In the genomic region with DNA sequence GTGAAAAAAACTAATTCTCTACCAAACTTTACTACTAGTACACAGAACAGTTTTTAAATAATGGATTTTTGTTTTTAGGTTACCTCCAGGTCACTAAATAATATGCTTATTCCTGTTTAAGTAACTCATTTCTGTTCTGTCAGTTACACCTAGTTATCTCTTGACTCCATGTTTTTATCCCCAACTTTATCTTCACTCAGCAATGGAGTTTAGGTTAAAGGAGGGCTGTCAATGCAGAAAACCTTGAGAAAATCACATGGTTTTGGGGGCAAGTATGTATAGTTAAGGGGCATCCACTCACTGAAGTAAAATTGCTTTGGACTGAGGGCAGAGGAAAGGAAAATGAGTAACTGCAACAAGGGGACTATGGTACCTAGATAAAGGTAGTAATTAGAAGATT, we compare ENCODE assay signal across 17 cellular contexts.
DNase-seq lines count a peak whose midpoint lies in the region; ATAC-seq, FAIRE-seq and TF ChIP-seq lines count a peak whose summit lies in the region.
"Had no signal": no experiment of that assay in that cellular context is flagged by ENCODE, and none has a peak within 500 bp of the region (broad histone marks: within the 10 kb centered on the region; RNA-seq: fewer than 3 reads in every experiment).

No MANE protein-coding gene starts in this region.

- H3K4me2 ChIP-seq in GM23338 = no peak overlapping the region
- peak overlapping the region; percentile 7; the same call in 1 of the 2 replicates for H3K4me2 ChIP-seq in K562 (ENCODE audit: insufficient read depth, low read length)
- H3K4me2 ChIP-seq in HepG2 (ENCODE audit: low read depth, low read length) = 0 out of 2 replicates have a peak overlapping the region, but pooled peaks have one; percentile 3

- H3K36me3 ChIP-seq in GM23338 (ENCODE audit: insufficient read depth) = no peaks in the 10 kb centered on the region
- H3K36me3 ChIP-seq in K562 (ENCODE audit: control insufficient read depth, insufficient read depth, low read length) = peaks cover 9% of the 10 kb centered on the region; the same call in 1 of the 3 replicates
- no peaks in the 10 kb centered on the region for H3K36me3 ChIP-seq in HepG2 (replicated peaks in 1 of 2; ENCODE audit: control insufficient read depth in 1 of 2, insufficient read depth in 2 of 2, low read length in 2 of 2)
- no peaks in the 10 kb centered on the region for H3K36me3 ChIP-seq in small intestine (ENCODE audit: control insufficient read depth in 2 of 2, insufficient read depth in 2 of 2, low read length in 2 of 2)
- H3K36me3 ChIP-seq in transverse colon = no peaks in the 10 kb centered on the region
- H3K36me3 ChIP-seq: BE2C, HAP-1 had no signal

- POLR2A ChIA-PET in K562 (lab: Yijun Ruan, JAX) = interaction anchor here (0.9 to 1.1 kb wide), 2 partner anchors 10 to 185 kb away, joined by 3 read pairs; no protein-coding TSS in a partner anchor
- POLR2A ChIA-PET in HepG2 (lab: Yijun Ruan, JAX) = no interaction called here

- H3K4me1 ChIP-seq in GM23338 (ENCODE audit: insufficient read depth) (no peaks in the 10 kb centered on the region), K562 (replicated peaks in 1 of 2; ENCODE audit: control insufficient read depth in 2 of 2, insufficient read depth in 2 of 2, low read length in 2 of 2) (peaks cover 6 to 8% of the 10 kb centered on the region in 2 experiments; a peak in 4 of 5 replicates), HepG2 (ENCODE audit: insufficient read depth, low read length) (peaks cover 40% of the 10 kb centered on the region), small intestine (ENCODE audit: control insufficient read depth in 2 of 2, insufficient read depth in 1 of 2, low read depth in 1 of 2, low read length in 1 of 2) (no peaks in the 10 kb centered on the region), transverse colon (peaks cover 0 to 17% (median 5%) of the 10 kb centered on the region in 4 donors)
- H3K4me1 ChIP-seq: BE2C, Caco-2, HAP-1 had no signal

- no peak overlapping the region for H3K4me3 Mint-ChIP-seq in GM23338

- H3K27ac ChIP-seq in GM23338 (ENCODE audit: low read depth) (peak overlapping the region; percentile 73; the same call in 1 of the 2 replicates), K562 (ENCODE audit: extremely low read depth, low read depth, low read length) (no peak overlapping the region), HepG2 (ENCODE audit: extremely low read length, insufficient read depth, low read length) (no peak overlapping the region), small intestine (ENCODE audit: low read depth in 1 of 2, low read length in 1 of 2) (no peak overlapping the region), transverse colon (no peak overlapping the region)

- peaks cover 9% of the 10 kb centered on the region for H3K27me3 Mint-ChIP-seq in GM23338 (ENCODE audit: insufficient read depth, low read depth, poor library complexity)
- H3K27me3 Mint-ChIP-seq: CD4-positive, CD25-positive, alpha-beta regulatory T cell had no signal

- TF ChIP-seq RAD21 in K562 (CRISPR knock-in tag; conservative IDR thresholded peaks at IDR 0.05 in 1 of 2, IDR thresholded peaks at IDR 0.05 in 1 of 2) (no peak), HepG2 (CRISPR knock-in tag; IDR thresholded peaks at IDR 0.05) (no peak)

- peaks cover 8% of the 10 kb centered on the region; the same call in 1 of the 3 replicates for H3K4me1 Mint-ChIP-seq in GM23338

- intact Hi-C loops in K562 (cut with micrococcal nuclease) = no loop called here
- intact Hi-C loops in HepG2 (cut with micrococcal nuclease; ENCODE audit: unreplicated experiment) = no loop called here
- intact Hi-C loops in transverse colon (cut with DNase I; ENCODE audit: low total_unique reads) = no loop called here
- intact Hi-C loops in lower leg skin (cut with DNase I; ENCODE audit: low total_unique reads) = no loop called here

- TF ChIP-seq CTCF in GM23338 (conservative IDR thresholded peaks at IDR 0.05; ENCODE audit: low read depth in 2 of 2) (no peak), K562 (IDR thresholded peaks at IDR 0.05 in 2 of 3, conservative IDR thresholded peaks at IDR 0.05 in 1 of 3; ENCODE audit: insufficient read depth in 2 of 3, low read depth in 1 of 3, low read length in 3 of 3) (no peak), HepG2 (CRISPR knock-in tag; IDR thresholded peaks at IDR 0.05) (no peak), transverse colon (IDR thresholded peaks at IDR 0.05) (no peak), lower leg skin (IDR thresholded peaks at IDR 0.05) (no peak)

- H3K36me3 Mint-ChIP-seq in GM23338 (ENCODE audit: low read depth) = peaks cover 3% of the 10 kb centered on the region; the same call in 1 of the 3 replicates

- TF ChIP-seq POLR2A in K562 (conservative IDR thresholded peaks at IDR 0.05) (no peak), HepG2 (IDR thresholded peaks at IDR 0.05; ENCODE audit: insufficient read depth in 1 of 2, low read depth in 2 of 2, low read length in 2 of 2) (no peak), transverse colon (IDR thresholded peaks at IDR 0.05) (no peak), lower leg skin (IDR thresholded peaks at IDR 0.05) (no peak)

- DNase-seq in GM23338 (ENCODE audit: low spot score) (no peak), K562 (ENCODE audit: extremely low read depth in 1 of 4, low spot score in 3 of 4) (peak in 1 of 4 experiments; percentile 28), HepG2 (ENCODE audit: low spot score) (no peak), small intestine (peak; percentile 6), transverse colon (no peak), lower leg skin (ENCODE audit: low spot score in 2 of 2) (no peak)
- DNase-seq: ACHN; BE2C; C1 segment of cervical spinal cord; Caco-2; CD4-positive, CD25-positive, alpha-beta regulatory T cell; GDM1 had no signal

- H3K9me1 ChIP-seq in K562 (ENCODE audit: control insufficient read depth, insufficient read depth, low read length) = no peaks in the 10 kb centered on the region

- no peaks in the 10 kb centered on the region for H3F3A ChIP-seq in GM23338 (replicated peaks; ENCODE audit: low read depth)

- peak; percentile 23 for FAIRE-seq in K562 (lab: Jason Lieb, UNC)
- no peak for FAIRE-seq in HepG2 (lab: Jason Lieb, UNC)
- no peak for FAIRE-seq in small intestine (lab: Jason Lieb, UNC)
- FAIRE-seq: A204.1, D721Med, GM12892 had no signal

- no peaks in the 10 kb centered on the region for H3K27me3 ChIP-seq in GM23338 (ENCODE audit: insufficient read depth)
- no peaks in the 10 kb centered on the region for H3K27me3 ChIP-seq in K562 (ENCODE audit: control insufficient read depth in 2 of 2, insufficient read depth in 2 of 2, low read length in 2 of 2)
- H3K27me3 ChIP-seq in HepG2 (ENCODE audit: control insufficient read depth in 1 of 2, insufficient read depth in 2 of 2, low read length in 2 of 2) = no peaks in the 10 kb centered on the region
- no peaks in the 10 kb centered on the region for H3K27me3 ChIP-seq in small intestine (ENCODE audit: control insufficient read depth in 2 of 2, insufficient read depth in 2 of 2, low read length in 2 of 2)
- no peaks in the 10 kb centered on the region for H3K27me3 ChIP-seq in transverse colon
- H3K27me3 ChIP-seq: BE2C had no signal

- H3K79me2 ChIP-seq in GM23338 (replicated peaks; ENCODE audit: insufficient read depth) (no peaks in the 10 kb centered on the region), K562 (ENCODE audit: control insufficient read depth, insufficient read depth, low read length) (no peaks in the 10 kb centered on the region), HepG2 (ENCODE audit: insufficient read depth, low read length) (no peaks in the 10 kb centered on the region)

- CTCF ChIA-PET in K562 (lab: Yijun Ruan, JAX; ENCODE audit: low intra/inter-chr PET ratio) (no interaction called here), HepG2 (lab: Yijun Ruan, JAX; ENCODE audit: low intra/inter-chr PET ratio, low total read pairs) (no interaction called here)

- ATAC-seq in GM23338 = peak; percentile 11; the same call in 2 of the 3 replicates
- ATAC-seq in K562 = peak; percentile 36
- peak; percentile 23 for ATAC-seq in HepG2
- ATAC-seq in GM21717 (IDR thresholded peaks at IDR 0.05; ENCODE audit: unreplicated experiment) = no peak

- no peak overlapping the region for H3K27ac Mint-ChIP-seq in GM23338

- in situ Hi-C loops in K562 (cut with MboI) = no loop called here
- in situ Hi-C loops in HepG2 (cut with HindIII; ENCODE audit: extremely low pct_ligation_motif_present, low pct_unique_long_range_greater_than_20kb) = no loop called here
- in situ Hi-C loops in transverse colon (cut with MboI; ENCODE audit: low pct_ligation_motif_present in 1 of 4, low pct_unique_long_range_greater_than_20kb in 1 of 4, low sequenced_read_pairs in 3 of 4) = no loop called here

- no peaks in the 10 kb centered on the region for H3K9me2 ChIP-seq in GM23338 (ENCODE audit: insufficient read depth)

- BruUV-seq in K562 (replicated peaks; lab: Mats Ljungman, UMichigan) (no TSS peak), HepG2 (replicated peaks; lab: Mats Ljungman, UMichigan) (no TSS peak)

- H4K20me1 ChIP-seq in GM23338 (replicated peaks; ENCODE audit: insufficient read depth) (no peaks in the 10 kb centered on the region; the same call in none of the 2 replicates), K562 (replicated peaks; ENCODE audit: control insufficient read depth, insufficient read depth, low read length) (no peaks in the 10 kb centered on the region), HepG2 (ENCODE audit: insufficient read depth, low read length) (no peaks in the 10 kb centered on the region)

- H3K4me3 ChIP-seq in GM23338 (no peak overlapping the region), K562 (no peak overlapping the region), HepG2 (replicated peaks in 1 of 3; ENCODE audit: insufficient read depth in 1 of 3, low read depth in 2 of 3, low read length in 3 of 3) (no peak overlapping the region), small intestine (ENCODE audit: low read depth in 1 of 2, low read length in 2 of 2) (no peak overlapping the region), transverse colon (no peak overlapping the region), lower leg skin (ENCODE audit: low read depth, poor library complexity, severe bottlenecking) (no peak overlapping the region)
- H3K4me3 ChIP-seq: HAP-1 had no signal

- H3K9me3 Mint-ChIP-seq in GM23338 = no peaks in the 10 kb centered on the region
- H3K9me3 Mint-ChIP-seq: CD4-positive, CD25-positive, alpha-beta regulatory T cell had no signal

- no peaks in the 10 kb centered on the region for H3K9me3 ChIP-seq in K562 (replicated peaks; ENCODE audit: control insufficient read depth, insufficient read depth, low read depth, low read length)
- no peaks in the 10 kb centered on the region for H3K9me3 ChIP-seq in HepG2 (ENCODE audit: low read length)
- no peaks in the 10 kb centered on the region for H3K9me3 ChIP-seq in small intestine (ENCODE audit: control insufficient read depth, low read depth)
- H3K9me3 ChIP-seq in transverse colon = no peaks in the 10 kb centered on the region
- H3K9me3 ChIP-seq: BE2C, Caco-2, HAP-1 had no signal

- no peak overlapping the region for H3K9ac ChIP-seq in K562 (ENCODE audit: insufficient read depth in 1 of 2, low read depth in 2 of 2, low read length in 2 of 2)
- H3K9ac ChIP-seq in HepG2 (ENCODE audit: insufficient read depth, low read depth, low read length) = no peak overlapping the region

- TF ChIP-seq EP300 in K562 (IDR thresholded peaks at IDR 0.05; ENCODE audit: low read length) = no peak
- no peak for TF ChIP-seq EP300 in HepG2 (IDR thresholded peaks at IDR 0.05; ENCODE audit: low read depth in 2 of 2, low read length in 2 of 2)
- TF ChIP-seq EP300 in HepG2 (CRISPR knock-in tag; IDR thresholded peaks at IDR 0.05; ENCODE audit: borderline replicate concordance) = no peak
- no peak for TF ChIP-seq EP300 in transverse colon (IDR thresholded peaks at IDR 0.05; ENCODE audit: low read depth)

- H2AFZ ChIP-seq in GM23338 = no peak overlapping the region
- H2AFZ ChIP-seq in K562 (ENCODE audit: low read depth, low read length) = no peak overlapping the region
- no peak overlapping the region for H2AFZ ChIP-seq in HepG2 (ENCODE audit: low read length)
